Comparison of ENCODE assay signal across 19 cellular contexts in the genomic region with DNA sequence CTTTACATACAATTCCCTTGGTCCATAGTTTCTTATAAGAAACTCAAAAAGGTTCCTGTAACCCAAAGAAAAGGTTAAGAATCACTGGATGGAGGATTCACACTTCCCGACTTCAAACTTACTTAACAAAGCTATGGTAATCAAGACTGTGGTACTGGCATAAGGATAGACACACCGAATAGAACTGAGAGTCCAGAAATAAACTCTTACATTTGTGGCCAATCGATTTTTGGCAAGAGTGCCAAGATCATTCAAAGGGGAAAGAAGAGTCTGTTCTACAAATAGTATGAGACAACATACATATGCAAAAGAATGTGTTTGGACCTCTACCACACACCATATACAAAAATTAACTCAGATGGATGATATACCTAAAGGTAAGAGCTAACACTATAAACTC.
"Had no signal": no experiment of that assay in that cellular context is flagged by ENCODE, and none has a peak within 500 bp of the region (broad histone marks: within the 10 kb centered on the region; RNA-seq: fewer than 3 reads in every experiment).

No MANE protein-coding gene starts in this region.

- ATAC-seq: heart left ventricle; natural killer cell; stimulated activated naive CD8-positive, alpha-beta T cell treated with anti-CD3 and anti-CD28 coated beads, Interleukin-15, Interleukin-2, amounts not matched to agents 100 U/mL and 50 U/mL, for 24 hours; upper lobe of right lung had no signal

- H3K27ac ChIP-seq: coronary artery, heart left ventricle, testis, tibial nerve, upper lobe of right lung, vagina had no signal

- H3K4me1 ChIP-seq: testis, upper lobe of right lung, vagina had no signal

- DNase-seq: effector CD4-positive, alpha-beta T cell; foreskin melanocyte; heart left ventricle; hippocampal formation; left colon; mammary epithelial cell; mucosa of descending colon; natural killer cell; posterior cingulate gyrus; small intestine; stimulated activated CD4-positive, alpha-beta T cell treated with anti-CD3 and anti-CD28 coated beads, Interleukin-12 subunit alpha, Interleukin-12 subunit beta, amount 100 ng/mL, for 4 hours; stimulated activated CD4-positive, alpha-beta T cell treated with anti-CD3 and anti-CD28 coated beads, Interleukin-2, amount 100 ng/mL, for 48 hours; stimulated activated naive CD8-positive, alpha-beta T cell treated with anti-CD3 and anti-CD28 coated beads, Interleukin-15, Interleukin-2, amounts not matched to agents 100 U/mL and 50 U/mL, for 24 hours; testis; upper lobe of right lung had no signal

- H3K9me3 Mint-ChIP-seq: natural killer cell had no signal

- H3K36me3 Mint-ChIP-seq: natural killer cell had no signal

- H3K27me3 ChIP-seq: heart left ventricle, testis, tibial nerve, upper lobe of right lung, vagina had no signal

- H3K36me3 ChIP-seq: upper lobe of right lung, vagina had no signal

- H3K4me3 ChIP-seq: coronary artery, heart left ventricle, mucosa of descending colon, testis, tibial nerve, upper lobe of right lung, vagina had no signal

- FAIRE-seq: small intestine had no signal

- H3K9me3 ChIP-seq: mucosa of descending colon, testis, tibial nerve, upper lobe of right lung, vagina had no signal

- H3K4me3 Mint-ChIP-seq: natural killer cell, neural crest cell had no signal
